21 cellular contexts compared by ENCODE assay signal in the genomic region with DNA sequence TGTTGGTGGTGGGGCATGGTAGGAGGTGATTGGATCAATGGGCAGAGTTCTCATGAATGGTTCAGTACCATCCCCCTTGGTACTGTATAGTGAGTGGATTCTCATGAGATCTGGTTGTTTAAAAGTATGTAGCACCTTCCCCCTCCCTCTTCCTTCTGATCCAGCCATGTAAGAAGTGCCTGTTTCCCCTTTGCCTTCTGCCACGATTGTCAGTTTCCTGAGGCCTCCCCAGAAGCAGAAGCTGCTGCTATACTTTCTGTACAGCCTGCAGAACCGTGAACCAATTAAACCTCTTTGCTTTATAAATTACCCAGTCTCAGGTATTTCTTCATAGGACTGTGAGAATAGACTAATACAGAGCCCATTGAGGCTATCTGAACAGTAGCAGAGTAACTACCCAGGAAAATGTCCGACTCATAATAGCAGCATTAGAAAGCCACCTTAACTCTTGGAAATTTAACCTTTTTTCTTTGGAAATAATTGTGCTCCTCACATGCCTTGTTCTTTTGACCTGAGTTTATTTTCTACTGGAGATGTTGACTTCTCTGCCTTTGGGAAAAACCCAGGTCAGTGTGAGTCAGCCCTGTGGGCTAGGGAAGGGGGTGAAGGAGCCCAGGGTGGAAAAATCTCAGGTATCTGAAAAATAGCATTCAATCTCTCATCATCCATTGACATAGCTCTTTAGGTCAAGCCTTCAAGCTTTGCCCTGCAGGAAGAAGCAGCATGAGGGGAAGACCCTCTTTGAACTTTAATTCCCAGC. TPM values are rescaled to one million over a fixed set of nuclear protein-coding genes. Genes with fewer than 3 reads are reported as not detected.
DNase-seq lines count a peak whose midpoint lies in the region; ATAC-seq and TF ChIP-seq lines count a peak whose summit lies in the region.
"Had no signal": no experiment of that assay in that cellular context is flagged by ENCODE, and none has a peak within 500 bp of the region (broad histone marks: within the 10 kb centered on the region; RNA-seq: fewer than 3 reads in every experiment).

No MANE protein-coding gene starts in this region.

- POLR2A ChIA-PET in activated CD8-positive, alpha-beta T cell treated with anti-CD3 and anti-CD28 coated beads for 36 hours (lab: Charles Lee): no interaction called here
- POLR2A ChIA-PET in activated CD8-positive, alpha-beta T cell treated with anti-CD3 and anti-CD28 coated beads, Interleukin-2, amount 10 ng/mL, durations not matched to agents 7 days and 5 days (lab: Charles Lee): no interaction called here
- POLR2A ChIA-PET in PC-9 (lab: Charles Lee; ENCODE audit: unreplicated experiment): no interaction called here

- H3K27me3 Mint-ChIP-seq in activated CD8-positive, alpha-beta T cell treated with anti-CD3 and anti-CD28 coated beads for 36 hours: peaks cover 11% of the 10 kb centered on the region
- H3K27me3 Mint-ChIP-seq in activated CD8-positive, alpha-beta T cell treated with anti-CD3 and anti-CD28 coated beads, Interleukin-2, amount 10 ng/mL, durations not matched to agents 7 days and 5 days (ENCODE audit: low read depth): peaks cover 9% of the 10 kb centered on the region
- H3K27me3 Mint-ChIP-seq in type B pancreatic cell: no peaks in the 10 kb centered on the region
- H3K27me3 Mint-ChIP-seq in natural killer cell treated with Interleukin-12 subunit alpha and Interleukin-12 subunit beta and Interleukin-15 and Interleukin-18, amount 100 ng/mL, for 72 hours: peaks cover 22 to 38% of the 10 kb centered on the region in 2 donors

- no peaks in the 10 kb centered on the region; the same call in 1 of the 2 replicates for H3F3A ChIP-seq in PC-9 (ENCODE audit: insufficient read depth, low read depth)

- no peaks in the 10 kb centered on the region for H3K9me3 ChIP-seq in PC-9 (ENCODE audit: insufficient read depth, low read depth)
- H3K9me3 ChIP-seq: gastroesophageal sphincter, prostate gland, upper lobe of right lung had no signal

- H3K27me3 ChIP-seq in PC-9 (ENCODE audit: insufficient read depth, low read depth): no peaks in the 10 kb centered on the region
- H3K27me3 ChIP-seq: gastroesophageal sphincter, upper lobe of right lung had no signal

- peak overlapping the region; percentile 1; the same call in 1 of the 2 replicates for H2AFZ ChIP-seq in PC-9

- H4K20me1 ChIP-seq in PC-9 (ENCODE audit: insufficient read depth): no peaks in the 10 kb centered on the region

- peak overlapping the region; percentile 41 for H3K4me2 ChIP-seq in PC-9

- H3K4me3 ChIP-seq in PC-9 (no peak overlapping the region), epithelial cell of esophagus (ENCODE audit: low read length) (no peak overlapping the region)
- H3K4me3 ChIP-seq: coronary artery, gastroesophageal sphincter, prostate gland, upper lobe of right lung had no signal

- peak overlapping the region; percentile 11 for H3K27ac ChIP-seq in PC-9
- H3K27ac ChIP-seq: coronary artery, gastroesophageal sphincter, prostate gland, upper lobe of right lung had no signal

- no peaks in the 10 kb centered on the region for H3K9me3 Mint-ChIP-seq in activated CD8-positive, alpha-beta T cell treated with anti-CD3 and anti-CD28 coated beads for 36 hours
- no peaks in the 10 kb centered on the region for H3K9me3 Mint-ChIP-seq in activated CD8-positive, alpha-beta T cell treated with anti-CD3 and anti-CD28 coated beads, Interleukin-2, amount 10 ng/mL, durations not matched to agents 7 days and 5 days (ENCODE audit: insufficient read depth)
- H3K9me3 Mint-ChIP-seq in type B pancreatic cell: no peaks in the 10 kb centered on the region
- H3K9me3 Mint-ChIP-seq in natural killer cell treated with Interleukin-12 subunit alpha and Interleukin-12 subunit beta and Interleukin-15 and Interleukin-18, amount 100 ng/mL, for 72 hours: no peaks in the 10 kb centered on the region
- H3K9me3 Mint-ChIP-seq: activated T-helper 2 cell treated with anti-CD3 and anti-CD28 coated beads, Interferon-gamma antibody, Interleukin-2, Interleukin-4, amounts not matched to agents 10 μg/mL and 5 μg/mL and 100 μg/mL, durations not matched to agents 14 hours and 24 hours and 36 hours; memory B cell; nephron had no signal

- BruUV-seq in PC-9 (replicated peaks; lab: Mats Ljungman, UMichigan): no TSS peak

- DNase-seq in activated CD8-positive, alpha-beta T cell treated with anti-CD3 and anti-CD28 coated beads for 36 hours: no peak
- DNase-seq in activated CD8-positive, alpha-beta T cell treated with anti-CD3 and anti-CD28 coated beads, Interleukin-2, amount 10 ng/mL, durations not matched to agents 7 days and 5 days: no peak
- DNase-seq in PC-9 (peak in 1 of 2 experiments; percentile 57), epithelial cell of esophagus (ENCODE audit: low read depth) (peak; percentile 57), type B pancreatic cell (ENCODE audit: extremely low spot score, unreplicated experiment) (no peak), OCI-M1 (lab: John Stamatoyannopoulos, UW) (no peak)
- no peak for DNase-seq in natural killer cell treated with Interleukin-12 subunit alpha and Interleukin-12 subunit beta and Interleukin-15 and Interleukin-18, amount 100 ng/mL, for 72 hours (ENCODE audit: low spot score)
- DNase-seq: CD4-positive, CD25-positive, alpha-beta regulatory T cell; DMS79 treated with DMSO at 0.1 percent for 48 hours; NCI-H1417; NCI-H345; stimulated activated naive CD4-positive, alpha-beta T cell; upper lobe of right lung had no signal

- intact Hi-C loops in activated CD8-positive, alpha-beta T cell treated with anti-CD3 and anti-CD28 coated beads for 36 hours (cut with micrococcal nuclease): no loop called here
- intact Hi-C loops in PC-9 (cut with micrococcal nuclease; ENCODE audit: unreplicated experiment): no loop called here

- H3K36me3 ChIP-seq in PC-9 (ENCODE audit: low read depth): no peaks in the 10 kb centered on the region
- H3K36me3 ChIP-seq: gastroesophageal sphincter, prostate gland, upper lobe of right lung had no signal

- H3K36me3 Mint-ChIP-seq in activated CD8-positive, alpha-beta T cell treated with anti-CD3 and anti-CD28 coated beads for 36 hours (ENCODE audit: low read depth): no peaks in the 10 kb centered on the region
- H3K36me3 Mint-ChIP-seq in activated CD8-positive, alpha-beta T cell treated with anti-CD3 and anti-CD28 coated beads, Interleukin-2, amount 10 ng/mL, durations not matched to agents 7 days and 5 days (ENCODE audit: low read depth): no peaks in the 10 kb centered on the region
- no peaks in the 10 kb centered on the region for H3K36me3 Mint-ChIP-seq in type B pancreatic cell
- no peaks in the 10 kb centered on the region for H3K36me3 Mint-ChIP-seq in natural killer cell treated with Interleukin-12 subunit alpha and Interleukin-12 subunit beta and Interleukin-15 and Interleukin-18, amount 100 ng/mL, for 72 hours
- H3K36me3 Mint-ChIP-seq: CD4-positive, CD25-positive, alpha-beta regulatory T cell; memory B cell had no signal

- no peak overlapping the region for H3K4me3 Mint-ChIP-seq in activated CD8-positive, alpha-beta T cell treated with anti-CD3 and anti-CD28 coated beads for 36 hours
- no peak overlapping the region for H3K4me3 Mint-ChIP-seq in activated CD8-positive, alpha-beta T cell treated with anti-CD3 and anti-CD28 coated beads, Interleukin-2, amount 10 ng/mL, durations not matched to agents 7 days and 5 days
- no peak overlapping the region for H3K4me3 Mint-ChIP-seq in type B pancreatic cell
- no peak overlapping the region for H3K4me3 Mint-ChIP-seq in natural killer cell treated with Interleukin-12 subunit alpha and Interleukin-12 subunit beta and Interleukin-15 and Interleukin-18, amount 100 ng/mL, for 72 hours
- H3K4me3 Mint-ChIP-seq: CD4-positive, CD25-positive, alpha-beta regulatory T cell; IgD-negative memory B cell; memory B cell; nephron had no signal

- no peaks in the 10 kb centered on the region for H3K9me2 ChIP-seq in PC-9 (ENCODE audit: insufficient read depth)

- H3K27ac Mint-ChIP-seq in activated CD8-positive, alpha-beta T cell treated with anti-CD3 and anti-CD28 coated beads for 36 hours: no peak overlapping the region
- no peak overlapping the region for H3K27ac Mint-ChIP-seq in activated CD8-positive, alpha-beta T cell treated with anti-CD3 and anti-CD28 coated beads, Interleukin-2, amount 10 ng/mL, durations not matched to agents 7 days and 5 days
- peak overlapping the region; percentile 65 for H3K27ac Mint-ChIP-seq in type B pancreatic cell
- no peak overlapping the region for H3K27ac Mint-ChIP-seq in natural killer cell treated with Interleukin-12 subunit alpha and Interleukin-12 subunit beta and Interleukin-15 and Interleukin-18, amount 100 ng/mL, for 72 hours
- H3K27ac Mint-ChIP-seq: activated T-helper 2 cell treated with anti-CD3 and anti-CD28 coated beads, Interferon-gamma antibody, Interleukin-2, Interleukin-4, amounts not matched to agents 10 μg/mL and 5 μg/mL and 100 μg/mL, durations not matched to agents 14 hours and 24 hours and 36 hours; CD4-positive, CD25-positive, alpha-beta regulatory T cell; IgD-negative memory B cell; memory B cell; nephron had no signal

- H3K4me1 Mint-ChIP-seq in activated CD8-positive, alpha-beta T cell treated with anti-CD3 and anti-CD28 coated beads for 36 hours (ENCODE audit: low read depth): peaks cover 20% of the 10 kb centered on the region
- peaks cover 2% of the 10 kb centered on the region for H3K4me1 Mint-ChIP-seq in activated CD8-positive, alpha-beta T cell treated with anti-CD3 and anti-CD28 coated beads, Interleukin-2, amount 10 ng/mL, durations not matched to agents 7 days and 5 days (ENCODE audit: low read depth)
- peaks cover 4% of the 10 kb centered on the region for H3K4me1 Mint-ChIP-seq in type B pancreatic cell (ENCODE audit: unreplicated experiment)
- no peaks in the 10 kb centered on the region for H3K4me1 Mint-ChIP-seq in natural killer cell treated with Interleukin-12 subunit alpha and Interleukin-12 subunit beta and Interleukin-15 and Interleukin-18, amount 100 ng/mL, for 72 hours (ENCODE audit: low read depth in 2 of 2)
- H3K4me1 Mint-ChIP-seq: CD4-positive, CD25-positive, alpha-beta regulatory T cell; memory B cell had no signal

- no peaks in the 10 kb centered on the region for H3K79me2 ChIP-seq in PC-9 (ENCODE audit: low read depth)

- peak; percentile 39 for ATAC-seq in activated CD8-positive, alpha-beta T cell treated with anti-CD3 and anti-CD28 coated beads for 36 hours
- no peak for ATAC-seq in activated CD8-positive, alpha-beta T cell treated with anti-CD3 and anti-CD28 coated beads, Interleukin-2, amount 10 ng/mL, durations not matched to agents 7 days and 5 days
- ATAC-seq in natural killer cell treated with Interleukin-12 subunit alpha and Interleukin-12 subunit beta and Interleukin-15 and Interleukin-18, amount 100 ng/mL, for 72 hours: no peak
- ATAC-seq in HG03097 (IDR thresholded peaks at IDR 0.05; ENCODE audit: low FRiP score, unreplicated experiment): no peak
- ATAC-seq: gastroesophageal sphincter, upper lobe of right lung had no signal

- CTCF ChIA-PET in activated CD8-positive, alpha-beta T cell treated with anti-CD3 and anti-CD28 coated beads for 36 hours (lab: Charles Lee): no interaction called here
- CTCF ChIA-PET in activated CD8-positive, alpha-beta T cell treated with anti-CD3 and anti-CD28 coated beads, Interleukin-2, amount 10 ng/mL, durations not matched to agents 7 days and 5 days (lab: Charles Lee): interaction anchor here (0.9 kb wide), 1 partner anchor 18 kb away, joined by 3 read pairs; the partner anchor contains the start of gene CYP1B1
- CTCF ChIA-PET in PC-9 (lab: Charles Lee): interaction anchor here (0.5 kb wide), 1 partner anchor 217 kb away, joined by 18 read pairs; no protein-coding TSS in a partner anchor

- TF ChIP-seq CTCF in activated CD8-positive, alpha-beta T cell treated with anti-CD3 and anti-CD28 coated beads for 36 hours (IDR thresholded peaks at IDR 0.05): no peak
- TF ChIP-seq CTCF in PC-9 (conservative IDR thresholded peaks at IDR 0.05): no peak
- no peak for TF ChIP-seq CTCF in epithelial cell of esophagus (IDR thresholded peaks at IDR 0.05; ENCODE audit: insufficient read depth, low read depth, low read length, missing control alignments)
- TF ChIP-seq CTCF in type B pancreatic cell (conservative IDR thresholded peaks at IDR 0.05): no peak

- H3K4me1 ChIP-seq in PC-9 (replicated peaks; ENCODE audit: insufficient read depth): peaks cover 12% of the 10 kb centered on the region
- H3K4me1 ChIP-seq: gastroesophageal sphincter, prostate gland, upper lobe of right lung had no signal

RNA-seq across cellular contexts. Expression of gene CYP1B1, which starts 18.1 kb away (rescaled TPM):
- 1 to 10 TPM; 2.2 to 3.6 TPM for total RNA-seq in activated CD8-positive, alpha-beta T cell treated with anti-CD3 and anti-CD28 coated beads for 36 hours
- 1 to 10 TPM; 1.9 to 2.3 TPM for total RNA-seq in activated CD8-positive, alpha-beta T cell treated with anti-CD3 and anti-CD28 coated beads, Interleukin-2, amount 10 ng/mL, durations not matched to agents 7 days and 5 days
- total RNA-seq in PC-9 (2021) (36.3 and 39.4 TPM in 2 replicates), type B pancreatic cell (ENCODE audit: low replicate concordance) (176 and 360 TPM in 2 replicates)
- total RNA-seq in natural killer cell treated with Interleukin-12 subunit alpha and Interleukin-12 subunit beta and Interleukin-15 and Interleukin-18, amount 100 ng/mL, for 72 hours: 10 to 100 TPM; 90.3 to 95.7 TPM
- total RNA-seq: CD4-positive, CD25-positive, alpha-beta regulatory T cell had no signal
